16 cellular contexts compared by ENCODE assay signal in the genomic region with DNA sequence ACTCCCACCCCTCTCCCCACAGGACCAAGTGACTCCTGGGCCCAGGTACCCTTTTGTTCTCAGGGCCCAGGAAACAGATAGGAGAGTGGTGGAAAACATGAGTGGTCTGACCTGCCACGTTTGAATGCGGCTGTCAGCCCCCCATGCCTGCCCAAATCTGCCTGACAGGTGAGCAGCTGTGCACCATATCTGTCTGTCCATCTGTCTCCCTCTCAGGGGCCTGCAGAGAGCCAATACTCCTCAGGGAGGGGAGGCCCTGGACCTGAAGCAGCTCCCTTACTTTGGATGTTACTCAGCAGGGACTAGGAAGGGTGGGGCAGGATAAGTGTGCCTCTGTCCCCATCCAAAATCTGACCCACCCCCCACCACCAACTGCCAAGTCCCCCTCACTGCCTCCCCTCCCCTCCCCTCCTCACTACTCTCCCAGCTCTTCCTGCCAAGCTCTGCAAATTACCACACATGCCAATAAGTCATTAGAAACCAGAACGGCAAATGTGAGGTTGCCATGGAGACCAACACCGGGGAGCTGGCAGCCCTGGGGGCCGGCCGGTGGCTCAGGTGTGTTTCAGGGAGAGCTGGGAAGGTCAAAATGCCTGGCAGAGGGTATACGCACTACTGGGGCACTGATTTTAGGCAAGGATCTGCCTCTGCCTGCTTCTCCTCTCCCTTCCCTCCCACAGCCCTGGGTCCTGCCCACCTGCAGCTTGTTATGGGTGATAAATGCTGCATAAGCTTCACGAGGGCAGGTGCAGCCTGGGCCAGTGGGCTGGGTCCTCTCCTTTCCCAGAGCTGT. TPM values are rescaled to one million over a fixed set of nuclear protein-coding genes. Genes with fewer than 3 reads are reported as not detected.
DNase-seq lines count a peak whose midpoint lies in the region; TF ChIP-seq lines count a peak whose summit lies in the region.
"Had no signal": no experiment of that assay in that cellular context is flagged by ENCODE, and none has a peak within 500 bp of the region (broad histone marks: within the 10 kb centered on the region; RNA-seq: fewer than 3 reads in every experiment).

No MANE protein-coding gene starts in this region.

- DNase-seq in DMS 273 (lab: John Stamatoyannopoulos, UW; ENCODE audit: unreplicated experiment) (peak; percentile 68), DMS 273 treated with DMSO at 0.1 percent for 48 hours (lab: John Stamatoyannopoulos, UW) (no peak), NCI-H2081 treated with DMSO at 0.1 percent for 48 hours (lab: John Stamatoyannopoulos, UW) (peak; percentile 75), RPMI8226 (peak; percentile 95), neural progenitor cell (ENCODE audit: low spot score) (no peak), foreskin melanocyte (no peak), colonic mucosa (no peak)
- DNase-seq in effector memory CD4-positive, alpha-beta T cell, result no peak
- DNase-seq: activated naive CD4-positive, alpha-beta T cell; brain microvascular endothelial cell; CD4-positive, alpha-beta T cell; kidney; mucosa of descending colon had no signal

- no peak overlapping the region for H3K4me3 Mint-ChIP-seq in neural progenitor cell
- H3K4me3 Mint-ChIP-seq: CD4-positive, alpha-beta T cell had no signal

- no peak for TF ChIP-seq CTCF in neural progenitor cell (IDR thresholded peaks at IDR 0.05)
- no peak for TF ChIP-seq CTCF in colonic mucosa (IDR thresholded peaks at IDR 0.05)

- no peak overlapping the region for H3K4me3 ChIP-seq in neural progenitor cell
- H3K4me3 ChIP-seq in effector memory CD4-positive, alpha-beta T cell (ENCODE audit: insufficient read depth, low read depth, low read length, poor library complexity, severe bottlenecking), result no peak overlapping the region
- no peak overlapping the region for H3K4me3 ChIP-seq in colonic mucosa
- H3K4me3 ChIP-seq: mucosa of descending colon, prostate gland had no signal

- intact Hi-C loops in colonic mucosa (cut with DNase I), result no loop called here

- H3K4me2 ChIP-seq in neural progenitor cell, result no peak overlapping the region
- H3K4me2 ChIP-seq: KMS-11 had no signal

- no peaks in the 10 kb centered on the region for H3K9me3 ChIP-seq in neural progenitor cell (ENCODE audit: low read depth)
- no peaks in the 10 kb centered on the region for H3K9me3 ChIP-seq in effector memory CD4-positive, alpha-beta T cell (ENCODE audit: control insufficient read depth, low read length)
- no peaks in the 10 kb centered on the region for H3K9me3 ChIP-seq in colonic mucosa
- H3K9me3 ChIP-seq: mucosa of descending colon, prostate gland had no signal

- H3K4me1 Mint-ChIP-seq in neural progenitor cell, result peaks cover 29% of the 10 kb centered on the region

- no peaks in the 10 kb centered on the region for H3K9me3 Mint-ChIP-seq in neural progenitor cell
- H3K9me3 Mint-ChIP-seq: CD4-positive, alpha-beta T cell had no signal

- peaks cover 5% of the 10 kb centered on the region for H3K4me1 ChIP-seq in neural progenitor cell
- H3K4me1 ChIP-seq in effector memory CD4-positive, alpha-beta T cell (ENCODE audit: control insufficient read depth, insufficient read depth, low read length, poor library complexity, severe bottlenecking), result no peaks in the 10 kb centered on the region
- no peaks in the 10 kb centered on the region for H3K4me1 ChIP-seq in colonic mucosa
- H3K4me1 ChIP-seq: prostate gland had no signal

- H4K20me1 ChIP-seq in neural progenitor cell (ENCODE audit: low read depth), result no peaks in the 10 kb centered on the region

- no peaks in the 10 kb centered on the region for H3K36me3 Mint-ChIP-seq in neural progenitor cell

- peak overlapping the region; percentile 40 for H3K27ac Mint-ChIP-seq in neural progenitor cell
- H3K27ac Mint-ChIP-seq: CD4-positive, alpha-beta T cell had no signal

- H3K36me3 ChIP-seq in neural progenitor cell, result no peaks in the 10 kb centered on the region
- no peaks in the 10 kb centered on the region for H3K36me3 ChIP-seq in effector memory CD4-positive, alpha-beta T cell (ENCODE audit: control insufficient read depth, insufficient read depth, low read length)
- no peaks in the 10 kb centered on the region for H3K36me3 ChIP-seq in colonic mucosa
- H3K36me3 ChIP-seq: brain microvascular endothelial cell, prostate gland had no signal

- no peak overlapping the region for H2AFZ ChIP-seq in neural progenitor cell (replicated peaks)

- H3K27me3 ChIP-seq in neural progenitor cell (no peaks in the 10 kb centered on the region), colonic mucosa (no peaks in the 10 kb centered on the region)
- no peaks in the 10 kb centered on the region for H3K27me3 ChIP-seq in effector memory CD4-positive, alpha-beta T cell (replicated peaks; ENCODE audit: control insufficient read depth, insufficient read depth, low read length, poor library complexity, severe bottlenecking)

- H3K27ac ChIP-seq in neural progenitor cell (no peak overlapping the region), colonic mucosa (no peak overlapping the region)
- H3K27ac ChIP-seq in effector memory CD4-positive, alpha-beta T cell (ENCODE audit: insufficient read depth, low read length, poor library complexity, severe bottlenecking), result no peak overlapping the region
- H3K27ac ChIP-seq: 22Rv1, brain microvascular endothelial cell, KMS-11, prostate gland had no signal

- no peaks in the 10 kb centered on the region for H3F3A ChIP-seq in neural progenitor cell (ENCODE audit: low read depth)

- H3K27me3 Mint-ChIP-seq in neural progenitor cell (ENCODE audit: insufficient read depth, low read depth), result peaks cover 7% of the 10 kb centered on the region

- no peaks in the 10 kb centered on the region for H3K79me2 ChIP-seq in neural progenitor cell (ENCODE audit: low read depth)

- H3K9ac ChIP-seq in neural progenitor cell, result no peak overlapping the region
- no peak overlapping the region for H3K9ac ChIP-seq in colonic mucosa (ENCODE audit: low read depth in 2 of 2, low read length in 2 of 2)
- H3K9ac ChIP-seq: KMS-11 had no signal

RNA-seq across cellular contexts. Expression of a gene that starts 11.4 kb away (rescaled TPM):
- total RNA-seq in neural progenitor cell (ENCODE audit: low replicate concordance) (1.9 and 7.2 TPM in 2 replicates), colonic mucosa (10 to 100 TPM; 13.1 to 13.9 TPM)
- total RNA-seq: CD4-positive, alpha-beta T cell had no signal

Comparison
In these comparisons a context has a peak if more than half of its experiments do, and no peak if none do; other contexts are left out.
1. DNase-seq: peak in DMS 273 (single experiment), NCI-H2081 treated with DMSO at 0.1 percent for 48 hours (single experiment) and RPMI8226 (single experiment); none in DMS 273 treated with DMSO at 0.1 percent for 48 hours (single experiment), neural progenitor cell (single experiment), effector memory CD4-positive, alpha-beta T cell (0 of 3), foreskin melanocyte (single experiment) and colonic mucosa (single experiment).